In genomic region chr2:151651274-151651673, GRCh38 we compare ENCODE assay signal across 1 cellular context.
TF ChIP-seq lines count a peak whose summit lies in the region.

No MANE protein-coding gene starts in this region.

TF ChIP-seq in K562, 482 proteins besides CTCF, POLR2A, EP300 and RAD21 (continued from another document):
- TF ChIP-seq ZHX1 (conservative IDR thresholded peaks at IDR 0.05; ENCODE audit: low read length) (no peak), ZNF121 (CRISPR knock-in tag; conservative IDR thresholded peaks at IDR 0.05) (no peak), ARID1B (IDR thresholded peaks at IDR 0.05) (peak; percentile 81), FOXA3 (CRISPR knock-in tag; conservative IDR thresholded peaks at IDR 0.05 in 1 of 2, IDR thresholded peaks at IDR 0.05 in 1 of 2) (peak in 1 of 2 experiments; percentile 83; a peak in 2 of 4 replicates), SETDB1 (IDR thresholded peaks at IDR 0.05; ENCODE audit: low read length) (no peak), POLR2AphosphoS5 (IDR thresholded peaks at IDR 0.05; ENCODE audit: control insufficient read depth, insufficient read depth, low read depth, low read length) (no peak), JUND (IDR thresholded peaks at IDR 0.05; ENCODE audit: borderline replicate concordance, low read depth, low read length) (peak; percentile 80; the same call in 1 of the 2 replicates), JUND (tag; IDR thresholded peaks at IDR 0.05; ENCODE audit: borderline replicate concordance, low read depth, low read length) (peak; percentile 70; the same call in 2 of the 3 replicates), HNRNPK (IDR thresholded peaks at IDR 0.05; ENCODE audit: low read depth, low read length, poor library complexity, severe bottlenecking) (no peak), FOXP4 (CRISPR knock-in tag; IDR thresholded peaks at IDR 0.05; ENCODE audit: borderline replicate concordance) (no peak), BRCA1 (IDR thresholded peaks at IDR 0.05) (no peak), BRCA1 (CRISPR knock-in tag; IDR thresholded peaks at IDR 0.05) (no peak), RNF219 (CRISPR knock-in tag; IDR thresholded peaks at IDR 0.05) (no peak), TCF3 (CRISPR knock-in tag; IDR thresholded peaks at IDR 0.05) (peak; percentile 77), CCNT2 (IDR thresholded peaks at IDR 0.05; ENCODE audit: borderline replicate concordance, extremely low read depth, insufficient read length, low read depth, low read length) (peak; percentile 48), FOXK1 (CRISPR knock-in tag; IDR thresholded peaks at IDR 0.05; ENCODE audit: borderline replicate concordance) (no peak), SMARCE1 (IDR thresholded peaks at IDR 0.05) (peak; percentile 56; the same call in 1 of the 2 replicates), CTCFL (IDR thresholded peaks at IDR 0.05; ENCODE audit: borderline replicate concordance, insufficient read depth, low read depth, low read length, poor library complexity, severe bottlenecking) (no peak), DPF2 (IDR thresholded peaks at IDR 0.05) (peak; percentile 61), MNT (conservative IDR thresholded peaks at IDR 0.05) (no peak), HEY1 (CRISPR knock-in tag; IDR thresholded peaks at IDR 0.05; ENCODE audit: borderline replicate concordance) (no peak), HINFP (tag; conservative IDR thresholded peaks at IDR 0.05; ENCODE audit: low read depth) (no peak), ESRRB (CRISPR knock-in tag; IDR thresholded peaks at IDR 0.05; ENCODE audit: borderline replicate concordance) (no peak), SNAPC5 (CRISPR knock-in tag; IDR thresholded peaks at IDR 0.05) (no peak), ZNF584 (CRISPR knock-in tag; IDR thresholded peaks at IDR 0.05; ENCODE audit: low read depth) (peak; percentile 46; the same call in 1 of the 2 replicates), GTF2A2 (tag; IDR thresholded peaks at IDR 0.05) (no peak), TOE1 (IDR thresholded peaks at IDR 0.05; ENCODE audit: borderline replicate concordance) (no peak), TOE1 (CRISPR knock-in tag; IDR thresholded peaks at IDR 0.05; ENCODE audit: borderline replicate concordance, low read depth) (no peak), FOXO4 (CRISPR knock-in tag; IDR thresholded peaks at IDR 0.05) (no peak), MBD1 (CRISPR knock-in tag; IDR thresholded peaks at IDR 0.05) (no peak), UBTF (IDR thresholded peaks at IDR 0.05; ENCODE audit: borderline replicate concordance in 1 of 2, low read depth in 2 of 2, low read length in 2 of 2) (no peak), ZSCAN32 (CRISPR knock-in tag; IDR thresholded peaks at IDR 0.05) (no peak), TRIM24 (IDR thresholded peaks at IDR 0.05) (peak in 1 of 2 experiments; percentile 69; a peak in 1 of 4 replicates), ZNF431 (CRISPR knock-in tag; IDR thresholded peaks at IDR 0.05) (no peak), PHF20 (IDR thresholded peaks at IDR 0.05; ENCODE audit: partially characterized antibody) (no peak), ZNF445 (CRISPR knock-in tag; IDR thresholded peaks at IDR 0.05; ENCODE audit: low read depth) (no peak)
